In genomic region chr6:106783631-106784566, GRCh38 we compare ENCODE assay signal across 19 cellular contexts.
DNase-seq lines count a peak whose midpoint lies in the region; ATAC-seq and TF ChIP-seq lines count a peak whose summit lies in the region.
"Had no signal": no experiment of that assay in that cellular context is flagged by ENCODE, and none has a peak within 500 bp of the region (broad histone marks: within the 10 kb centered on the region; RNA-seq: fewer than 3 reads in every experiment).

No MANE protein-coding gene starts in this region.

- peak overlapping the region; percentile 48 for H3K4me2 ChIP-seq in mammary epithelial cell (ENCODE audit: insufficient read depth, low read depth, low read length)

- 88% methylated on average over 2 of the region's 3 CpGs for WGBS in mammary epithelial cell (ENCODE audit: low coverage, missing lambda C conversion rate)
- 53% methylated on average over 3 of the region's 3 CpGs for WGBS in liver

- H3K4me3 ChIP-seq in mammary epithelial cell (replicated peaks in 1 of 3; ENCODE audit: insufficient read depth in 1 of 3, low read depth in 2 of 3, low read length in 3 of 3) = no peak overlapping the region
- H3K4me3 ChIP-seq in liver (ENCODE audit: low read depth in 1 of 3, low read length in 3 of 3) = peak overlapping the region; percentile 53 to 97 (median 62)
- H3K4me3 ChIP-seq: gastroesophageal sphincter, SK-N-MC, skin epidermis, transverse colon had no signal

- peaks cover 0 to 14% (median 0%) of the 10 kb centered on the region in 3 donors for H3K36me3 Mint-ChIP-seq in naive thymus-derived CD8-positive, alpha-beta T cell
- H3K36me3 Mint-ChIP-seq: stimulated activated effector memory CD8-positive, alpha-beta T cell treated with anti-CD3 and anti-CD28 coated beads, Interleukin-12 subunit alpha, Interleukin-12 subunit beta, amount 100 ng/mL, for 72 hours had no signal

- TF ChIP-seq CTCF in mammary epithelial cell (conservative IDR thresholded peaks at IDR 0.05 in 1 of 2, IDR thresholded peaks at IDR 0.05 in 1 of 2; ENCODE audit: extremely low read depth in 1 of 2, insufficient read depth in 1 of 2, low read depth in 1 of 2, low read length in 2 of 2) (no peak), liver (IDR thresholded peaks at IDR 0.05; ENCODE audit: low read depth, low read length, missing input control) (no peak)

- H3K9me3 Mint-ChIP-seq in naive thymus-derived CD8-positive, alpha-beta T cell = peaks cover 0 to 33% (median 13%) of the 10 kb centered on the region in 9 donors
- H3K9me3 Mint-ChIP-seq: effector memory CD8-positive, alpha-beta T cell had no signal

- no peak overlapping the region for H3K27ac Mint-ChIP-seq in naive thymus-derived CD8-positive, alpha-beta T cell
- H3K27ac Mint-ChIP-seq: activated naive CD8-positive, alpha-beta T cell treated with anti-CD3 and anti-CD28 coated beads, Interleukin-2, amount 50 U/mL, for 24 hours; effector memory CD8-positive, alpha-beta T cell; stimulated activated effector memory CD8-positive, alpha-beta T cell treated with anti-CD3 and anti-CD28 coated beads, Interleukin-12 subunit alpha, Interleukin-12 subunit beta, amount 100 ng/mL, for 72 hours had no signal

- no peak for ATAC-seq in naive thymus-derived CD8-positive, alpha-beta T cell
- ATAC-seq: activated naive CD8-positive, alpha-beta T cell treated with anti-CD3 and anti-CD28 coated beads, Interleukin-2, amount 50 U/mL, for 24 hours; effector memory CD8-positive, alpha-beta T cell; gastroesophageal sphincter; stimulated activated effector memory CD8-positive, alpha-beta T cell treated with anti-CD3 and anti-CD28 coated beads, Interleukin-12 subunit alpha, Interleukin-12 subunit beta, amount 100 ng/mL, for 72 hours had no signal

- H3K4me1 ChIP-seq in mammary epithelial cell (ENCODE audit: insufficient read depth, low read length) = peaks cover 19% of the 10 kb centered on the region
- peaks cover 0 to 57% (median 21%) of the 10 kb centered on the region in 4 donors for H3K4me1 ChIP-seq in liver (ENCODE audit: control insufficient read depth in 4 of 4, insufficient read depth in 4 of 4, low read length in 3 of 4)
- H3K4me1 ChIP-seq: gastroesophageal sphincter had no signal

- CTCF ChIA-PET in mammary epithelial cell (lab: Charles Lee; ENCODE audit: low non-redundant PET) = no interaction called here

- TF ChIP-seq RAD21 in liver (IDR thresholded peaks at IDR 0.05) = no peak

- no peaks in the 10 kb centered on the region for H3K4me1 Mint-ChIP-seq in naive thymus-derived CD8-positive, alpha-beta T cell
- H3K4me1 Mint-ChIP-seq: activated naive CD8-positive, alpha-beta T cell treated with anti-CD3 and anti-CD28 coated beads, Interleukin-2, amount 50 U/mL, for 24 hours; central memory CD8-positive, alpha-beta T cell; stimulated activated effector memory CD8-positive, alpha-beta T cell treated with anti-CD3 and anti-CD28 coated beads, Interleukin-12 subunit alpha, Interleukin-12 subunit beta, amount 100 ng/mL, for 72 hours had no signal

- peak overlapping the region; percentile 40 for H3K9ac ChIP-seq in mammary epithelial cell (ENCODE audit: insufficient read depth, low read length)
- peak overlapping the region; percentile 41 to 100 for H3K9ac ChIP-seq in liver (ENCODE audit: low read depth in 1 of 2, low read length in 2 of 2)

- H3K27me3 ChIP-seq in mammary epithelial cell (ENCODE audit: insufficient read depth, low read length) = no peaks in the 10 kb centered on the region
- no peaks in the 10 kb centered on the region for H3K27me3 ChIP-seq in liver (ENCODE audit: control insufficient read depth in 4 of 4, insufficient read depth in 4 of 4, low read length in 3 of 4)
- H3K27me3 ChIP-seq: transverse colon had no signal

- peaks cover 5% of the 10 kb centered on the region for H3K9me3 ChIP-seq in mammary epithelial cell (replicated peaks; ENCODE audit: insufficient read depth, low read length)
- H3K9me3 ChIP-seq in liver (ENCODE audit: control insufficient read depth in 4 of 4, low read length in 3 of 4) = no peaks in the 10 kb centered on the region

- no peak overlapping the region for H3K4me3 Mint-ChIP-seq in naive thymus-derived CD8-positive, alpha-beta T cell
- H3K4me3 Mint-ChIP-seq: activated naive CD8-positive, alpha-beta T cell treated with anti-CD3 and anti-CD28 coated beads, Interleukin-2, amount 50 U/mL, for 24 hours; central memory CD8-positive, alpha-beta T cell; effector memory CD8-positive, alpha-beta T cell; stimulated activated effector memory CD8-positive, alpha-beta T cell treated with anti-CD3 and anti-CD28 coated beads, Interleukin-12 subunit alpha, Interleukin-12 subunit beta, amount 100 ng/mL, for 72 hours had no signal

- H3K27me3 Mint-ChIP-seq in naive thymus-derived CD8-positive, alpha-beta T cell = peaks cover 11 to 40% (median 22%) of the 10 kb centered on the region in 5 donors

- intact Hi-C loops in mammary epithelial cell (cut with micrococcal nuclease) = loop anchor here (1.0 kb wide), 1 partner anchor 190 kb away; the partner anchor contains the start of gene CD24

- DNase-seq in ACHN = peak; percentile 63
- peak; percentile 79 for DNase-seq in LHCN-M2 (ENCODE audit: low read depth)
- DNase-seq in mammary epithelial cell = peak; percentile 90
- DNase-seq in DMS153 (lab: John Stamatoyannopoulos, UW) = no peak
- DNase-seq in hippocampal formation (lab: John Stamatoyannopoulos, UW) = no peak
- no peak for DNase-seq in activated CD4-positive, alpha-beta T cell treated with anti-CD3 and anti-CD28 coated beads, Interleukin-2, amount 50 U/mL, for 4 hours
- no peak for DNase-seq in naive thymus-derived CD8-positive, alpha-beta T cell
- DNase-seq: activated naive CD8-positive, alpha-beta T cell treated with anti-CD3 and anti-CD28 coated beads, Interleukin-2, amount 50 U/mL, for 24 hours; COR-L47; effector memory CD8-positive, alpha-beta T cell; NCI-H1436 treated with DMSO at 0.1 percent for 48 hours; nucleus accumbens; transverse colon had no signal

- H2AFZ ChIP-seq in mammary epithelial cell (ENCODE audit: low read depth, low read length) = peak overlapping the region; percentile 24

- no peaks in the 10 kb centered on the region for H4K20me1 ChIP-seq in mammary epithelial cell (ENCODE audit: insufficient read depth, low read length)

- dilution Hi-C loops in mammary epithelial cell (cut with HindIII; ENCODE audit: low sequenced_read_pairs) = no loop called here

- H3K36me3 ChIP-seq in mammary epithelial cell (ENCODE audit: insufficient read depth, low read length) = no peaks in the 10 kb centered on the region
- peaks cover 0 to 3% (median 0%) of the 10 kb centered on the region in 4 donors for H3K36me3 ChIP-seq in liver (ENCODE audit: control insufficient read depth in 4 of 4, insufficient read depth in 3 of 4, low read depth in 1 of 4, low read length in 3 of 4)
- H3K36me3 ChIP-seq: gastroesophageal sphincter, transverse colon had no signal

- in situ Hi-C loops in ACHN (cut with HindIII; ENCODE audit: low pct_ligation_motif_present, low pct_unique_long_range_greater_than_20kb, low sequenced_read_pairs) = no loop called here
- in situ Hi-C loops in mammary epithelial cell (cut with MboI; ENCODE audit: low sequenced_read_pairs in 2 of 2) = no loop called here

- BruUV-seq in mammary epithelial cell (replicated peaks; lab: Mats Ljungman, UMichigan) = TSS peak; percentile 81

- H3K79me2 ChIP-seq in mammary epithelial cell (ENCODE audit: insufficient read depth, low read length) = no peaks in the 10 kb centered on the region

- POLR2A ChIA-PET in naive thymus-derived CD8-positive, alpha-beta T cell (lab: Charles Lee) = no interaction called here

- H3K27ac ChIP-seq in mammary epithelial cell (ENCODE audit: insufficient read depth, low read depth, low read length) (peak overlapping the region; percentile 72), liver (ENCODE audit: low read depth in 1 of 2, low read length in 2 of 2) (peak overlapping the region; percentile 89 to 95)
- H3K27ac ChIP-seq: gastroesophageal sphincter, SK-N-MC, transverse colon had no signal

TF ChIP-seq in liver, 16 proteins besides CTCF, POLR2A, EP300 and RAD21 (continues in another document):
- peak; percentile 15 to 85 for TF ChIP-seq JUND (IDR thresholded peaks at IDR 0.05)
- peak; percentile 7 for TF ChIP-seq YY1 (IDR thresholded peaks at IDR 0.05)
- TF ChIP-seq HNF4G (IDR thresholded peaks at IDR 0.05) = no peak
- no peak for TF ChIP-seq FOXA1 (IDR thresholded peaks at IDR 0.05)
- TF ChIP-seq REST (IDR thresholded peaks at IDR 0.05) = no peak
- TF ChIP-seq NR2F2 (IDR thresholded peaks at IDR 0.05) = no peak
- TF ChIP-seq HNF4A (conservative IDR thresholded peaks at IDR 0.05) = no peak
- TF ChIP-seq FOXA2 (IDR thresholded peaks at IDR 0.05) = no peak
- TF ChIP-seq, protein P1, sequence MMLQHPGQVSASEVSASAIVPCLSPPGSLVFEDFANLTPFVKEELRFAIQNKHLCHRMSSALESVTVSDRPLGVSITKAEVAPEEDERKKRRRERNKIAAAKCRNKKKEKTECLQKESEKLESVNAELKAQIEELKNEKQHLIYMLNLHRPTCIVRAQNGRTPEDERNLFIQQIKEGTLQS (IDR thresholded peaks at IDR 0.05) = peak; percentile 9
- TF ChIP-seq EGR1 (IDR thresholded peaks at IDR 0.05; ENCODE audit: low read depth in 2 of 2) = no peak
- TF ChIP-seq RXRA (IDR thresholded peaks at IDR 0.05) = peak in 1 of 2 donors; percentile 8

Comparison
In these comparisons a context has a peak if more than half of its experiments do, and no peak if none do; other contexts are left out.
1. DNase-seq: peak in ACHN (single experiment), LHCN-M2 (single experiment) and mammary epithelial cell (single experiment); none in DMS153 (single experiment), hippocampal formation (0 of 2), activated CD4-positive, alpha-beta T cell treated with anti-CD3 and anti-CD28 coated beads, Interleukin-2, amount 50 U/mL, for 4 hours (0 of 2) and naive thymus-derived CD8-positive, alpha-beta T cell (0 of 10).
2. H3K4me3 ChIP-seq: peak in liver (3 of 3); none in mammary epithelial cell (0 of 3).